Comparison of ENCODE assay signal across 1 cellular context in the genomic region with DNA sequence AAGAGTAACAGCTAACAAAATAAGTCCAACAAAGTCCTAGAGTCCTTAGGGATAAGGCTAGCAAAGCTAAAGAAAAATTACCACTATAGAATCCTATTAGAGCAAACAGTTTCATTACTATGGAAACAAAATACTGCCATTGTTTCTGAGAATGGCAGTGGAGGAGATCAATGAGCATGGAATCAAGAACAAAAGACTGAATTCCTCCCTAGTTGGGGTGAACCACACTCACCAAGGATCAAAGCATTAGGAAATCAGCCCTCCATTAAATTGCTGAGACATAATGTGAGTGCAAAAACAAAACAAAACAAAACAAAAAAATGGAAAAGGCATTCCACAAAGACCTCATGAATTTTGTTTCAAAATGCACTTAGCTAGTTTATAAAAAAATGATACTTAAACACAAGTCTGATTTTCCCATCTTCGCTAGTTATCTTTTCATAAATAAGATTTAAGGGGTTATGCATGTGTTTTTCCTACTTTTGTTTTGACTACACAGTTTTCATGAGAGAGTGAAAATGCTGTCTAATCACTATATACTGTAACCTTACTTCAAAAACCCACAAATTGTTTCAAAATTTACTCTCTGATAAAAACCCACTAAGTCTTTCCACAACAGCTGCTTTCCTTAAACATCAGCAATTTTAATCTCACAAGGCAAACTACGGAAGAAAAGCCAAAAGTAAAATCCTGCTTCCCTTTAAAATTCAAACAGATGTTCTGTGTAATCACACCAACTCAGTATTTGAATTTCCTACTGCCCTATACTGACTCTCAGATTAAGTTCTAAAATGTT.
A peak's percentile ranks its signal among the peaks of the same experiment; 100 is the strongest.
TF ChIP-seq lines count a peak whose summit lies in the region.

No MANE protein-coding gene starts in this region.

TF ChIP-seq in HepG2, 621 proteins besides CTCF, POLR2A, EP300 and RAD21 (continued from another document):
- TF ChIP-seq, protein P1, sequence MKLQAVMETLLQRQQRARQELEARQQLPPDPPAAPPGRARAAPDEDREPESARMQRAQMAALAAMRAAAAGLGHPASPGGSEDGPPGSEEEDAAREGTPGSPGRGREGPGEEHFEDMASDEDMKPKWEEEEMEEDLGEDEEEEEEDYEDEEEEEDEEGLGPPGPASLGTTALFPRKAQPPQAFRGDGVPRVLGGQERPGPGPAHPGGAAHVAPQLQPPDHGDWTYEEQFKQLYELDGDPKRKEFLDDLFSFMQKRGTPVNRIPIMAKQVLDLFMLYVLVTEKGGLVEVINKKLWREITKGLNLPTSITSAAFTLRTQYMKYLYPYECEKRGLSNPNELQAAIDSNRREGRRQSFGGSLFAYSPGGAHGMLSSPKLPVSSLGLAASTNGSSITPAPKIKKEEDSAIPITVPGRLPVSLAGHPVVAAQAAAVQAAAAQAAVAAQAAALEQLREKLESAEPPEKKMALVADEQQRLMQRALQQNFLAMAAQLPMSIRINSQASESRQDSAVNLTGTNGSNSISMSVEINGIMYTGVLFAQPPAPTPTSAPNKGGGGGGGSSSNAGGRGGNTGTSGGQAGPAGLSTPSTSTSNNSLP (IDR thresholded peaks at IDR 0.05; ENCODE audit: low read depth, low read length): peak; percentile 67; the same call in 1 of the 2 replicates
- 0 out of 2 replicates have a peak, but pooled peaks have one; percentile 16 for TF ChIP-seq TCF7 (IDR thresholded peaks at IDR 0.05; ENCODE audit: low read depth)
- TF ChIP-seq SOX5 (CRISPR knock-in tag; IDR thresholded peaks at IDR 0.05; ENCODE audit: borderline replicate concordance): peak; percentile 87
- 0 out of 2 replicates have a peak, but pooled peaks have one; percentile 37 for TF ChIP-seq SOX13 (IDR thresholded peaks at IDR 0.05)
- peak in 1 of 2 experiments; percentile 94; a peak in 2 of 4 replicates for TF ChIP-seq SOX13 (CRISPR knock-in tag; conservative IDR thresholded peaks at IDR 0.05 in 1 of 2, IDR thresholded peaks at IDR 0.05 in 1 of 2)
- no peak for TF ChIP-seq RAD51 (IDR thresholded peaks at IDR 0.05; ENCODE audit: borderline replicate concordance)
- TF ChIP-seq, protein P2, sequence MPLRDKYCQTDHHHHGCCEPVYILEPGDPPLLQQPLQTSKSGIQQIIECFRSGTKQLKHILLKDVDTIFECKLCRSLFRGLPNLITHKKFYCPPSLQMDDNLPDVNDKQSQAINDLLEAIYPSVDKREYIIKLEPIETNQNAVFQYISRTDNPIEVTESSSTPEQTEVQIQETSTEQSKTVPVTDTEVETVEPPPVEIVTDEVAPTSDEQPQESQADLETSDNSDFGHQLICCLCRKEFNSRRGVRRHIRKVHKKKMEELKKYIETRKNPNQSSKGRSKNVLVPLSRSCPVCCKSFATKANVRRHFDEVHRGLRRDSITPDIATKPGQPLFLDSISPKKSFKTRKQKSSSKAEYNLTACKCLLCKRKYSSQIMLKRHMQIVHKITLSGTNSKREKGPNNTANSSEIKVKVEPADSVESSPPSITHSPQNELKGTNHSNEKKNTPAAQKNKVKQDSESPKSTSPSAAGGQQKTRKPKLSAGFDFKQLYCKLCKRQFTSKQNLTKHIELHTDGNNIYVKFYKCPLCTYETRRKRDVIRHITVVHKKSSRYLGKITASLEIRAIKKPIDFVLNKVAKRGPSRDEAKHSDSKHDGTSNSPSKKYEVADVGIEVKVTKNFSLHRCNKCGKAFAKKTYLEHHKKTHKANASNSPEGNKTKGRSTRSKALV (CRISPR knock-in tag; IDR thresholded peaks at IDR 0.05): no peak
- no peak for TF ChIP-seq SOX6 (IDR thresholded peaks at IDR 0.05)
- TF ChIP-seq SOX6 (CRISPR knock-in tag; IDR thresholded peaks at IDR 0.05): peak; percentile 61; the same call in 1 of the 2 replicates
- TF ChIP-seq, protein P3, sequence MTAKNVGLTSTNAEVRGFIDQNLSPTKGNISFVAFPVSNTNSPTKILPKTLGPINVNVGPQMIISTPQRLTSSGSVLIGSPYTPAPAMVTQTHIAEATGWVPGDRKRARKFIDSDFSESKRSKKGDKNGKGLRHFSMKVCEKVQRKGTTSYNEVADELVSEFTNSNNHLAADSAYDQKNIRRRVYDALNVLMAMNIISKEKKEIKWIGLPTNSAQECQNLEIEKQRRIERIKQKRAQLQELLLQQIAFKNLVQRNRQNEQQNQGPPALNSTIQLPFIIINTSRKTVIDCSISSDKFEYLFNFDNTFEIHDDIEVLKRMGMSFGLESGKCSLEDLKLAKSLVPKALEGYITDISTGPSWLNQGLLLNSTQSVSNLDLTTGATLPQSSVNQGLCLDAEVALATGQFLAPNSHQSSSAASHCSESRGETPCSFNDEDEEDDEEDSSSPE (CRISPR knock-in tag; IDR thresholded peaks at IDR 0.05): no peak
- TF ChIP-seq MAFK (conservative IDR thresholded peaks at IDR 0.05 in 1 of 2, IDR thresholded peaks at IDR 0.05 in 1 of 2; ENCODE audit: low read length in 2 of 2): 0 out of 4 replicates have a peak, but pooled peaks of 1 of the 2 experiments have one; percentile 1
- TF ChIP-seq ZNF766 (CRISPR knock-in tag; IDR thresholded peaks at IDR 0.05; ENCODE audit: borderline replicate concordance): no peak
- TF ChIP-seq CCDC6 (CRISPR knock-in tag; IDR thresholded peaks at IDR 0.05): no peak
- TF ChIP-seq NFIC (IDR thresholded peaks at IDR 0.05; ENCODE audit: low read length): no peak
